In genomic region chr1:45360981-45361380, GRCh38 we compare ENCODE assay signal across 10 cellular contexts. TPM values are rescaled to one million over a fixed set of nuclear protein-coding genes. Genes with fewer than 3 reads are reported as not detected.
DNase-seq lines count a peak whose midpoint lies in the region; TF ChIP-seq lines count a peak whose summit lies in the region.
"Not testable (repeated sequence)": the region's sequence is repeated elsewhere in the genome, so short reads cannot be mapped to it uniquely, and the experiment has no call there.
"Had no signal": no experiment of that assay in that cellular context is flagged by ENCODE, and none has a peak within 500 bp of the region (broad histone marks: within the 10 kb centered on the region; RNA-seq: fewer than 3 reads in every experiment).

No MANE protein-coding gene starts in this region.

- TF ChIP-seq POLR2A in esophagus muscularis mucosa (IDR thresholded peaks at IDR 0.05; ENCODE audit: low read depth) = not testable (repeated sequence)

- not testable (repeated sequence) for H3K27me3 ChIP-seq in HAP-1 (ENCODE audit: low read depth); esophagus muscularis mucosa; iPS-20b (ENCODE audit: insufficient read depth, low read length); mucosa of rectum (ENCODE audit: control insufficient read depth in 2 of 2, insufficient read depth in 2 of 2, low read length in 2 of 2); smooth muscle cell (ENCODE audit: low read depth)

- not testable (repeated sequence) for H4K20me1 ChIP-seq in smooth muscle cell (ENCODE audit: low read depth)

- H3K4me3 ChIP-seq in HAP-1 = not testable (repeated sequence)
- H3K4me3 ChIP-seq in esophagus muscularis mucosa (peak overlapping the region; percentile 6 to 38 (median 20)), iPS-20b (ENCODE audit: low read length) (peak overlapping the region; percentile 4), mucosa of rectum (ENCODE audit: low read length in 2 of 2) (peak overlapping the region in 1 of 2 donors; percentile 51), smooth muscle cell (peak overlapping the region; percentile 33)

- in situ Hi-C loops in HAP-1 (cut with MboI; ENCODE audit: low sequenced_read_pairs) = not testable (repeated sequence)

- DNase-seq in AG08395 (ENCODE audit: low spot score) (peak; percentile 80), HAP-1 (ENCODE audit: low spot score in 2 of 2) (peak; percentile 55 to 59), NCI-H526 treated with DMSO at 0.1 percent for 48 hours (lab: John Stamatoyannopoulos, UW) (peak; percentile 66), amniotic epithelial cell (ENCODE audit: low read depth) (peak; percentile 87)
- DNase-seq in esophagus muscularis mucosa (ENCODE audit: extremely low spot score); smooth muscle cell (lab: John Stamatoyannopoulos, UW; ENCODE audit: unreplicated experiment): not testable (repeated sequence)

- not testable (repeated sequence) for H3K36me3 ChIP-seq in HAP-1 (replicated peaks); esophagus muscularis mucosa; iPS-20b (ENCODE audit: insufficient read depth, low read depth, low read length); mucosa of rectum (ENCODE audit: control insufficient read depth in 2 of 2, insufficient read depth in 2 of 2, low read length in 2 of 2); smooth muscle cell (ENCODE audit: low read depth)

- H3K79me2 ChIP-seq in smooth muscle cell (ENCODE audit: low read depth) = not testable (repeated sequence)

- peak overlapping the region; percentile 58 for H2AFZ ChIP-seq in smooth muscle cell (ENCODE audit: low read depth)

- not testable (repeated sequence) for H3K9me3 ChIP-seq in HAP-1; esophagus muscularis mucosa; iPS-20b (ENCODE audit: insufficient read depth, low read depth, low read length); mucosa of rectum (ENCODE audit: control insufficient read depth in 2 of 2, low read length in 2 of 2); smooth muscle cell (replicated peaks; ENCODE audit: low read depth)

- intact Hi-C loops in esophagus muscularis mucosa (cut with DNase I) = loop anchor here (2.0 kb wide), 1 partner anchor 132 kb away; no protein-coding TSS in a partner anchor

- H3F3A ChIP-seq in smooth muscle cell (ENCODE audit: low read depth) = not testable (repeated sequence)

- H3K4me2 ChIP-seq in smooth muscle cell = peak overlapping the region; percentile 75

- TF ChIP-seq EP300 in esophagus muscularis mucosa (IDR thresholded peaks at IDR 0.05) = not testable (repeated sequence)

- H3K9ac ChIP-seq in iPS-20b (ENCODE audit: low read depth, low read length) = peak overlapping the region; percentile 14; the same call in 1 of the 2 replicates
- H3K9ac ChIP-seq in mucosa of rectum (ENCODE audit: low read depth in 1 of 2, low read length in 2 of 2) = peak overlapping the region in 1 of 2 donors; percentile 17
- H3K9ac ChIP-seq in smooth muscle cell (ENCODE audit: low read depth) = peak overlapping the region; percentile 6

- H3K27ac ChIP-seq in esophagus muscularis mucosa (replicated peaks in 1 of 4) (peak overlapping the region; percentile 58 to 74 (median 70)), mucosa of rectum (ENCODE audit: low read depth in 2 of 2, low read length in 2 of 2) (peak overlapping the region; percentile 5 to 46), smooth muscle cell (ENCODE audit: low read depth) (peak overlapping the region; percentile 30)
- not testable (repeated sequence) for H3K27ac ChIP-seq in iPS-20b (ENCODE audit: low read length)

- 27% methylated on average over 5 of the region's 7 CpGs for WGBS in esophagus muscularis mucosa
- WGBS in smooth muscle cell (ENCODE audit: low lambda C conversion rate) = 42% methylated on average over 7 of the region's 7 CpGs

- peak in 1 of 3 experiments; percentile 21 for TF ChIP-seq CTCF in esophagus muscularis mucosa (IDR thresholded peaks at IDR 0.05)
- TF ChIP-seq CTCF in smooth muscle cell (IDR thresholded peaks at IDR 0.05; ENCODE audit: borderline replicate concordance, insufficient read depth, poor library complexity, severe bottlenecking) = not testable (repeated sequence)

- peaks cover 17% of the 10 kb centered on the region for H3K4me1 ChIP-seq in HAP-1
- H3K4me1 ChIP-seq in esophagus muscularis mucosa = peaks cover 12 to 26% (median 22%) of the 10 kb centered on the region in 4 donors
- not testable (repeated sequence) for H3K4me1 ChIP-seq in iPS-20b (ENCODE audit: insufficient read depth, low read length)
- H3K4me1 ChIP-seq in mucosa of rectum (ENCODE audit: control insufficient read depth in 2 of 2, insufficient read depth in 2 of 2, low read length in 2 of 2) = peaks cover 7 to 12% of the 10 kb centered on the region in 2 donors
- H3K4me1 ChIP-seq in smooth muscle cell (ENCODE audit: low read depth) = peaks cover 13% of the 10 kb centered on the region

RNA-seq across cellular contexts. Expression of gene MUTYH, which starts 20.7 kb away (rescaled TPM):
- 10 to 100 TPM in 3 of 4 donors, 1 to 10 TPM in 1; 10.0 to 22.1 (median 14.9) TPM for total RNA-seq in esophagus muscularis mucosa
- total RNA-seq in smooth muscle cell = 12.1 and 13.5 TPM in 2 replicates
- polyA plus RNA-seq in smooth muscle cell = 16.5 and 17.4 TPM in 2 replicates

RNA-seq across cellular contexts. Expression of gene TOE1, which starts 21.0 kb away (rescaled TPM):
- 10 to 100 TPM in 1 of 4 donors, 1 to 10 TPM in 3; 5.0 to 11.8 (median 7.6) TPM for total RNA-seq in esophagus muscularis mucosa
- total RNA-seq in smooth muscle cell = 3.2 and 3.3 TPM in 2 replicates
- 2.8 and 3.3 TPM in 2 replicates for polyA plus RNA-seq in smooth muscle cell

RNA-seq across cellular contexts. Expression of gene HPDL, which starts 34.3 kb away (rescaled TPM):
- under 1 TPM in 2 of 4 donors, not detected in 2; 0.17 to 0.19 TPM for total RNA-seq in esophagus muscularis mucosa
- not detected in 2 replicates for total RNA-seq in smooth muscle cell
- polyA plus RNA-seq in smooth muscle cell = 0.96 and 0.98 TPM in 2 replicates
- total RNA-seq: G401, PC-3 had no signal
